ENCODE assay signal across 8 cellular contexts in the genomic region with DNA sequence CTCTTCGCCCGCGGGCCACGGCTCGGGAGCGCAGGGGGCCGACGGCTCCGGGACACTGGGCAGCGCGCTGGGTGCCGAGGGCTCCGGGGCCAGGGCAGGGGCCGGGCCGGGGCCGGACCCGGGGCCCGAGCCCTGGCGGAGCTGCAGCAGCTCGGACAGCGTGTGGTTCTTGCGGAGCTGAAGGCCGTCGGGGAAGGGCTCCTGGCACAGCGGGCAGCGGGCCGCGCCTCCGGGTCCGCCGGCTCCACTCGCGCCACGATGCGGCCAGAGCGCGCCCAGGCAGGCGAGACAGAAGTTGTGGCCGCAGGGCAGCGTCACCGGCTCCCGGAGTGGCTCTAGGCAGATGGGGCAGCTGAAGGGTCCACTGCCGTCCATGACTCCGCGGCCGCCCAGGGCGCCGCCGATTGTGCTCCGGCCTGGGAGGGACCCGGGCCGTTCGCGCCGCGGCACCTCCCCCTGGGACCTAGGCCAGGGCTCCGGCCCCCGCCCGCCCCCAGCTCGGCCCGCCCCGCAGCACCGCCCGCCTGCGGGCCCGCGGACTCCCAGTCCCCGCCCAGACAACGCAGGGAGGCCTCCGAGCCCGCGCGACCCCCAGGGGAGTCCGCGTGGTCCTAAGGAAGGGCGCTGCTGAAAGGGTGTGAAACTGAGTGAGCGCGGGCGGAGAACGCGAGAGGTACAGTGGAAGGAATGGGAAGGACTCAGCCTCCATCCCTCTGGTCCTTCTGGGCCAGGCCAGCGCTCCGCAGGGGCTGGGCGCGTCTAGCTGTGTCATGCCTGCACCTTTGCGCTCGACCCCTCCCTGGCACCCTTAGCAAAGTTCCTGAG. TPM values are rescaled to one million over a fixed set of nuclear protein-coding genes. Genes with fewer than 3 reads are reported as not detected.
A peak's percentile ranks its signal among the peaks of the same experiment; 100 is the strongest.
DNase-seq lines count a peak whose midpoint lies in the region; ATAC-seq, FAIRE-seq and TF ChIP-seq lines count a peak whose summit lies in the region.

A gene with protein sequence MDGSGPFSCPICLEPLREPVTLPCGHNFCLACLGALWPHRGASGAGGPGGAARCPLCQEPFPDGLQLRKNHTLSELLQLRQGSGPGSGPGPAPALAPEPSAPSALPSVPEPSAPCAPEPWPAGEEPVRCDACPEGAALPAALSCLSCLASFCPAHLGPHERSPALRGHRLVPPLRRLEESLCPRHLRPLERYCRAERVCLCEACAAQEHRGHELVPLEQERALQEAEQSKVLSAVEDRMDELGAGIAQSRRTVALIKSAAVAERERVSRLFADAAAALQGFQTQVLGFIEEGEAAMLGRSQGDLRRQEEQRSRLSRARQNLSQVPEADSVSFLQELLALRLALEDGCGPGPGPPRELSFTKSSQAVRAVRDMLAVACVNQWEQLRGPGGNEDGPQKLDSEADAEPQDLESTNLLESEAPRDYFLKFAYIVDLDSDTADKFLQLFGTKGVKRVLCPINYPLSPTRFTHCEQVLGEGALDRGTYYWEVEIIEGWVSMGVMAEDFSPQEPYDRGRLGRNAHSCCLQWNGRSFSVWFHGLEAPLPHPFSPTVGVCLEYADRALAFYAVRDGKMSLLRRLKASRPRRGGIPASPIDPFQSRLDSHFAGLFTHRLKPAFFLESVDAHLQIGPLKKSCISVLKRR (minus strand): TSS at position 408 of the 825 bp plus-strand sequence. CDS start 33 bp downstream, at position 375.

- ATAC-seq in psoas muscle (peak; percentile 11 to 34 (median 31)), HG03354 (IDR thresholded peaks at IDR 0.05; ENCODE audit: poor library complexity, severe bottlenecking, unreplicated experiment) (no peak), HG03460 (IDR thresholded peaks at IDR 0.05; ENCODE audit: unreplicated experiment) (no peak)

- no peaks in the 10 kb centered on the region for H3K9me3 Mint-ChIP-seq in activated naive CD4-positive, alpha-beta T cell treated with anti-CD3 and anti-CD28 coated beads for 36 hours
- H3K9me3 Mint-ChIP-seq in astrocyte (ENCODE audit: unreplicated experiment) = no peaks in the 10 kb centered on the region

- H3K79me2 ChIP-seq in astrocyte (ENCODE audit: insufficient read depth, low read length) = no peaks in the 10 kb centered on the region
- H3K79me2 ChIP-seq in hepatocyte = no peaks in the 10 kb centered on the region

- H3K9me3 ChIP-seq in astrocyte (ENCODE audit: insufficient read depth, low read depth, low read length) (no peaks in the 10 kb centered on the region), hepatocyte (ENCODE audit: low read depth) (no peaks in the 10 kb centered on the region), psoas muscle (no peaks in the 10 kb centered on the region)

- H3K9ac ChIP-seq in astrocyte (ENCODE audit: low read length) = peak within 1 kb of the TSS; percentile 78

- H3K4me1 ChIP-seq in astrocyte (ENCODE audit: insufficient read depth, low read length) (peaks cover 25% of the 10 kb centered on the region), hepatocyte (ENCODE audit: insufficient read depth) (peaks cover 13% of the 10 kb centered on the region), psoas muscle (peaks cover 28% of the 10 kb centered on the region)

- H4K20me1 ChIP-seq in astrocyte (ENCODE audit: insufficient read depth, low read length) = peaks cover 4% of the 10 kb centered on the region
- H4K20me1 ChIP-seq in hepatocyte (ENCODE audit: insufficient read depth, poor library complexity, severe bottlenecking) = no peaks in the 10 kb centered on the region

- H3K4me2 ChIP-seq in astrocyte (ENCODE audit: low read length) (peak within 1 kb of the TSS; percentile 93), hepatocyte (peak within 1 kb of the TSS; percentile 80)

- no peak for DNase-seq in activated naive CD4-positive, alpha-beta T cell treated with anti-CD3 and anti-CD28 coated beads for 36 hours
- DNase-seq in activated naive CD4-positive, alpha-beta T cell treated with anti-CD3 and anti-CD28 coated beads, Interleukin-2, amount 50 U/mL, for 16 hours = no peak
- DNase-seq in NCI-H146 treated with DMSO at 0.1 percent for 48 hours (lab: John Stamatoyannopoulos, UW; ENCODE audit: unreplicated experiment) = peak; percentile 4
- peak; percentile 55 for DNase-seq in astrocyte (ENCODE audit: low read depth)
- DNase-seq in hepatocyte (ENCODE audit: low spot score) = peak; percentile 71
- DNase-seq in psoas muscle = peak; percentile 77 to 83

- no peaks in the 10 kb centered on the region for H3K36me3 ChIP-seq in astrocyte (ENCODE audit: insufficient read depth, low read length)
- no peaks in the 10 kb centered on the region for H3K36me3 ChIP-seq in hepatocyte (replicated peaks; ENCODE audit: insufficient read depth, low read depth)
- peaks cover 0 to 20% of the 10 kb centered on the region in 2 donors for H3K36me3 ChIP-seq in psoas muscle (ENCODE audit: insufficient read depth in 1 of 2, low read depth in 1 of 2)

- H3K4me3 ChIP-seq in astrocyte (ENCODE audit: insufficient read depth, low read depth, low read length) (peak within 1 kb of the TSS; percentile 56), hepatocyte (peak within 1 kb of the TSS; percentile 26), psoas muscle (peak within 1 kb of the TSS; percentile 77)

- intact Hi-C loops in activated naive CD4-positive, alpha-beta T cell treated with anti-CD3 and anti-CD28 coated beads for 36 hours (cut with micrococcal nuclease) = no loop called here
- intact Hi-C loops in psoas muscle (cut with DNase I) = no loop called here

- peak within 1 kb of the TSS; percentile 83 for H3K27ac Mint-ChIP-seq in activated naive CD4-positive, alpha-beta T cell treated with anti-CD3 and anti-CD28 coated beads for 36 hours
- H3K27ac Mint-ChIP-seq in astrocyte (ENCODE audit: unreplicated experiment) = peak within 1 kb of the TSS; percentile 75

- CTCF ChIA-PET in activated naive CD4-positive, alpha-beta T cell treated with anti-CD3 and anti-CD28 coated beads for 36 hours (lab: Charles Lee) = interaction anchor here (0.6 to 7.2 kb wide), 11 partner anchors 11 to 226 kb away, joined by 3 to 66 read pairs (median 4); a partner anchor contains a TSS

- no peak for FAIRE-seq in astrocyte (lab: Jason Lieb, UNC)

- peaks cover 3% of the 10 kb centered on the region for H3K27me3 Mint-ChIP-seq in activated naive CD4-positive, alpha-beta T cell treated with anti-CD3 and anti-CD28 coated beads for 36 hours (ENCODE audit: low read depth)
- peaks cover 19% of the 10 kb centered on the region for H3K27me3 Mint-ChIP-seq in astrocyte (ENCODE audit: low read depth, unreplicated experiment)

- H3K36me3 Mint-ChIP-seq in activated naive CD4-positive, alpha-beta T cell treated with anti-CD3 and anti-CD28 coated beads for 36 hours (ENCODE audit: low read depth) = peaks cover 5% of the 10 kb centered on the region
- peaks cover 4% of the 10 kb centered on the region for H3K36me3 Mint-ChIP-seq in astrocyte (ENCODE audit: low read depth, unreplicated experiment)

- peak within 1 kb of the TSS; percentile 93 for H3K4me3 Mint-ChIP-seq in activated naive CD4-positive, alpha-beta T cell treated with anti-CD3 and anti-CD28 coated beads for 36 hours
- H3K4me3 Mint-ChIP-seq in astrocyte (ENCODE audit: unreplicated experiment) = peak within 1 kb of the TSS; percentile 78

- TF ChIP-seq CTCF in astrocyte (IDR thresholded peaks at IDR 0.05; ENCODE audit: insufficient read depth, low read depth, low read length) (no peak), hepatocyte (IDR thresholded peaks at IDR 0.05; ENCODE audit: poor library complexity) (peak; percentile 14), psoas muscle (IDR thresholded peaks at IDR 0.05) (no peak)

- H3K27me3 ChIP-seq in astrocyte (ENCODE audit: insufficient read depth, low read length) (peaks cover 5% of the 10 kb centered on the region), hepatocyte (peaks cover 9% of the 10 kb centered on the region), psoas muscle (ENCODE audit: insufficient read depth in 3 of 3, low read length in 2 of 3) (no peaks in the 10 kb centered on the region)

- WGBS in hepatocyte (ENCODE audit: low lambda C conversion rate, missing lambda C conversion rate) = 5% methylated on average over 26 of the region's 87 CpGs
- WGBS in psoas muscle, 3 donors = 2 to 3% (median 2%) methylated on average over 61 to 87 of the region's 87 CpGs

- peak within 1 kb of the TSS; percentile 44 for H3K27ac ChIP-seq in astrocyte (ENCODE audit: low read depth, low read length)
- peak within 1 kb of the TSS; percentile 71 for H3K27ac ChIP-seq in hepatocyte
- peak within 1 kb of the TSS; percentile 90 for H3K27ac ChIP-seq in psoas muscle

- H3K9me2 ChIP-seq in hepatocyte (replicated peaks; ENCODE audit: insufficient read depth) = no peaks in the 10 kb centered on the region

- H3K4me1 Mint-ChIP-seq in activated naive CD4-positive, alpha-beta T cell treated with anti-CD3 and anti-CD28 coated beads for 36 hours (ENCODE audit: low read depth) = peaks cover 26% of the 10 kb centered on the region
- peaks cover 8% of the 10 kb centered on the region for H3K4me1 Mint-ChIP-seq in astrocyte (ENCODE audit: low read depth, unreplicated experiment)

- H2AFZ ChIP-seq in astrocyte (ENCODE audit: low read depth, low read length) (peak within 1 kb of the TSS; percentile 85), hepatocyte (peak within 1 kb of the TSS; percentile 28)

RNA-seq across cellular contexts. Expression of the gene that starts here (rescaled TPM):
- 1 to 10 TPM; 8.1 to 9.6 TPM for total RNA-seq in activated naive CD4-positive, alpha-beta T cell treated with anti-CD3 and anti-CD28 coated beads for 36 hours
- total RNA-seq in astrocyte (5.6 and 5.9 TPM in 2 replicates), hepatocyte (13.0 and 15.5 TPM in 2 replicates), psoas muscle (10 to 100 TPM in 3 of 4 donors, 1 to 10 TPM in 1; 8.9 to 16.0 (median 10.9) TPM)
- polyA plus RNA-seq in hepatocyte (36.9 and 42.9 TPM in 2 replicates), psoas muscle (10 to 100 TPM in 2 of 3 donors, 1 to 10 TPM in 1; 8.4 to 17.1 (median 10.9) TPM)

Comparison
In these comparisons a context has a peak if more than half of its experiments do, and no peak if none do; other contexts are left out.
1. DNase-seq: peak in NCI-H146 treated with DMSO at 0.1 percent for 48 hours (single experiment), astrocyte (single experiment), hepatocyte (single experiment) and psoas muscle (2 of 2); none in activated naive CD4-positive, alpha-beta T cell treated with anti-CD3 and anti-CD28 coated beads for 36 hours (single experiment) and activated naive CD4-positive, alpha-beta T cell treated with anti-CD3 and anti-CD28 coated beads, Interleukin-2, amount 50 U/mL, for 16 hours (single experiment).
2. H3K4me3 ChIP-seq: peak in every context shown above with its lines; median percentile 77 in psoas muscle; 56 in astrocyte; 26 in hepatocyte.
3. ATAC-seq: peak in psoas muscle (4 of 4); none in HG03354 (single experiment) and HG03460 (single experiment).
4. Peak in every context shown above with its lines, with median percentiles within 50 percentile points of each other: H3K27ac ChIP-seq.